In genomic region chr20:46350201-46350985, GRCh38 we compare ENCODE assay signal across 1 cellular context.
TF ChIP-seq lines count a peak whose summit lies in the region.

No MANE protein-coding gene starts in this region.

TF ChIP-seq in A549, 52 proteins besides CTCF, POLR2A, EP300 and RAD21 (continued from another document):
- TF ChIP-seq, protein P1, sequence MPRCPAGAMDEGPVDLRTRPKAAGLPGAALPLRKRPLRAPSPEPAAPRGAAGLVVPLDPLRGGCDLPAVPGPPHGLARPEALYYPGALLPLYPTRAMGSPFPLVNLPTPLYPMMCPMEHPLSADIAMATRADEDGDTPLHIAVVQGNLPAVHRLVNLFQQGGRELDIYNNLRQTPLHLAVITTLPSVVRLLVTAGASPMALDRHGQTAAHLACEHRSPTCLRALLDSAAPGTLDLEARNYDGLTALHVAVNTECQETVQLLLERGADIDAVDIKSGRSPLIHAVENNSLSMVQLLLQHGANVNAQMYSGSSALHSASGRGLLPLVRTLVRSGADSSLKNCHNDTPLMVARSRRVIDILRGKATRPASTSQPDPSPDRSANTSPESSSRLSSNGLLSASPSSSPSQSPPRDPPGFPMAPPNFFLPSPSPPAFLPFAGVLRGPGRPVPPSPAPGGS (IDR thresholded peaks at IDR 0.05): no peak
- TF ChIP-seq CBX2 (IDR thresholded peaks at IDR 0.05; ENCODE audit: borderline replicate concordance, low read depth) (no peak), POLR2AphosphoS2 (conservative IDR thresholded peaks at IDR 0.05; ENCODE audit: low read length) (no peak), ZNF302 (CRISPR knock-in tag; IDR thresholded peaks at IDR 0.05) (no peak), ZC3H11A (IDR thresholded peaks at IDR 0.05) (no peak)
